Comparison of ENCODE assay signal across 8 cellular contexts in the genomic region with DNA sequence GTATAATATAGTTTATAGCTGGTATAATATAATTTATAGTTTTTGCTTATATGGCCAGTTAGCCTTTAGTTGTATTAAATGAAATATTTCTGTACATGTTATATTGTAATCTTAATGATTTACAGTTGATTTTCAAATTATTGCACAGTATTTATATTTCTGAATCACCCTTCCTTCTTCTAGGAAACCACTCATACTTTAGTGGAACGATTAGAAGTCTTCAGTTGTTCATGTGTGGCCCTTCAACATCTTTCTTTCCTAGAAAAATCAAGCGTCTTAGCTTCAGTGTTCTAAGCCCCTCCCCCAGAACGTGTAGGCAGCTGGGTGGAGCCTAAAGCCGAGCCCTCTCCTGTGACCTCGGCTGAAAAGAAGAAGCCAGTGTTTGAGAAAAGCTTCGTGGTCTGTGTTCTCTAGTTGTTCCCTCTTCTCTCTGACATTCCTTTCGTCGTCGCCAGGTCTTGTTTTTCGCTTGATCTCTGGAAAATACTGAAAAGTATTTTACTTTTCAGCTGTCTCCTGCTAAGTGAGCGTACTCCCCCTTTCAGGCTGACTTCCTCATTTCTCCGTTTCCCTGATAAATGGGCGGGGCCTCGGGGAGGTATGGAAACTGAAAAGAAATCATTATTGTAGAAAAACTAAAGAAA. TPM values are rescaled to one million over a fixed set of nuclear protein-coding genes. Genes with fewer than 3 reads are reported as not detected.
DNase-seq lines count a peak whose midpoint lies in the region; ATAC-seq and TF ChIP-seq lines count a peak whose summit lies in the region.

Gene C4orf33, plus strand, starts transcription at position 342 of the 644 bp plus-strand sequence. CDS start 6,459 bp downstream, outside the sequence.

- H3K4me1 ChIP-seq in HUES48 (ENCODE audit: control insufficient read depth, insufficient read depth, low read length) (no peaks in the 10 kb centered on the region), SJSA1 (replicated peaks) (peaks cover 9% of the 10 kb centered on the region; the same call in 1 of the 2 replicates), testis (peaks cover 10% of the 10 kb centered on the region)

- TF ChIP-seq POLR2A in testis (IDR thresholded peaks at IDR 0.05) = no peak

- DNase-seq in DMS114 treated with DMSO at 0.1 percent for 48 hours (lab: John Stamatoyannopoulos, UW; ENCODE audit: unreplicated experiment) = peak; percentile 39
- DNase-seq in SJSA1 (ENCODE audit: low read depth in 1 of 2, low spot score in 2 of 2) = peak; percentile 57 to 77
- peak; percentile 81 for DNase-seq in activated naive CD4-positive, alpha-beta T cell treated with anti-CD3 and anti-CD28 coated beads, Interleukin-2, amount 50 U/mL, for 16 hours
- DNase-seq in globus pallidus (ENCODE audit: low spot score) = peak; percentile 83
- peak; percentile 49 for DNase-seq in omental fat pad (ENCODE audit: low spot score)
- peak; percentile 89 for DNase-seq in testis

- intact Hi-C loops in testis (cut with DNase I; ENCODE audit: low total_unique reads) = no loop called here

- ATAC-seq in GM21423 (IDR thresholded peaks at IDR 0.05; ENCODE audit: unreplicated experiment) (peak; percentile 41), omental fat pad (ENCODE audit: low FRiP score) (peak; percentile 42)

- H3K9me3 ChIP-seq in HUES48 (ENCODE audit: control insufficient read depth, insufficient read depth, low read length) (no peaks in the 10 kb centered on the region), SJSA1 (replicated peaks) (no peaks in the 10 kb centered on the region), testis (no peaks in the 10 kb centered on the region)

- H3K27me3 ChIP-seq in HUES48 (ENCODE audit: control insufficient read depth, insufficient read depth, low read length) (no peaks in the 10 kb centered on the region), SJSA1 (replicated peaks) (no peaks in the 10 kb centered on the region), testis (no peaks in the 10 kb centered on the region)

- WGBS in testis, 2 donors = 11 to 15% methylated on average over 14 of the region's 14 CpGs

- H3K9ac ChIP-seq in HUES48 (ENCODE audit: low read depth, low read length) = peak within 1 kb of the TSS; percentile 46

- TF ChIP-seq CTCF in omental fat pad (IDR thresholded peaks at IDR 0.05) = no peak
- TF ChIP-seq CTCF in testis (IDR thresholded peaks at IDR 0.05) = no peak

- H3K27ac ChIP-seq in HUES48 (ENCODE audit: low read depth, low read length) = peak within 1 kb of the TSS; percentile 75
- peak within 1 kb of the TSS; percentile 71 for H3K27ac ChIP-seq in SJSA1
- H3K27ac ChIP-seq in testis = peak within 1 kb of the TSS; percentile 78 to 93

- no peaks in the 10 kb centered on the region for H3K36me3 ChIP-seq in HUES48 (ENCODE audit: control insufficient read depth, insufficient read depth, low read length)
- peaks cover 3% of the 10 kb centered on the region; the same call in 1 of the 2 replicates for H3K36me3 ChIP-seq in SJSA1
- H3K36me3 ChIP-seq in testis (ENCODE audit: low read depth, missing control alignments) = no peaks in the 10 kb centered on the region

- H3K4me3 ChIP-seq in HUES48 (ENCODE audit: low read depth, low read length) = peak within 1 kb of the TSS; percentile 88
- peak within 1 kb of the TSS; percentile 46 for H3K4me3 ChIP-seq in SJSA1
- H3K4me3 ChIP-seq in testis = peak within 1 kb of the TSS; percentile 64

RNA-seq across cellular contexts. Expression of gene C4orf33, which starts in this region (rescaled TPM):
- total RNA-seq in SJSA1 (2014; rRNA removed; shearing (Covaris generic)) = 21.6 and 38.3 TPM in 2 replicates
- total RNA-seq in omental fat pad = 10 to 100 TPM in 2 of 4 donors, 1 to 10 TPM in 2; 6.0 to 24.4 (median 10.4) TPM
- total RNA-seq in testis = 10 to 100 TPM; 17.0 to 17.2 TPM
- polyA plus RNA-seq in testis (ENCODE audit: insufficient read depth, low read depth, low replicate concordance) = 7.2 TPM

Comparison
In these comparisons a context has a peak if more than half of its experiments do, and no peak if none do; other contexts are left out.
1. Peak in every context shown above with its lines: DNase-seq, ATAC-seq, H3K4me3 ChIP-seq and H3K27ac ChIP-seq.
2. DNase-seq: peak in every context shown above with its lines; median percentile 89 in testis; 83 in globus pallidus; 81 in activated naive CD4-positive, alpha-beta T cell treated with anti-CD3 and anti-CD28 coated beads, Interleukin-2, amount 50 U/mL, for 16 hours; 67 in SJSA1; 49 in omental fat pad; 39 in DMS114 treated with DMSO at 0.1 percent for 48 hours.